Comparison of ENCODE assay signal across 1 cellular context in genomic region chr9:85212887-85213286, GRCh38.
TF ChIP-seq lines count a peak whose summit lies in the region.

No MANE protein-coding gene starts in this region.

TF ChIP-seq in GM12878, 131 proteins besides CTCF, POLR2A, EP300 and RAD21 (continued from another document and continues in another):
- TF ChIP-seq MTA2 (IDR thresholded peaks at IDR 0.05; ENCODE audit: low read depth): peak; percentile 63
- no peak for TF ChIP-seq SREBF2 (IDR thresholded peaks at IDR 0.05; ENCODE audit: low read length)
- TF ChIP-seq DPF2 (IDR thresholded peaks at IDR 0.05): peak; percentile 37; the same call in 1 of the 2 replicates
- 0 out of 2 replicates have a peak, but pooled peaks have one; percentile 35 for TF ChIP-seq BCL11A (IDR thresholded peaks at IDR 0.05; ENCODE audit: low read depth, low read length)
- no peak for TF ChIP-seq NR2C2 (IDR thresholded peaks at IDR 0.05; ENCODE audit: borderline replicate concordance, control insufficient read depth, insufficient read length, low read depth)
- TF ChIP-seq EED (IDR thresholded peaks at IDR 0.05; ENCODE audit: low read depth): no peak
- TF ChIP-seq KAT2A (conservative IDR thresholded peaks at IDR 0.05; ENCODE audit: control insufficient read depth, low read depth, low read length): no peak
- no peak for TF ChIP-seq YBX1 (IDR thresholded peaks at IDR 0.05)
- TF ChIP-seq IKZF1 (conservative IDR thresholded peaks at IDR 0.05): peak; percentile 51
- TF ChIP-seq CBX3 (IDR thresholded peaks at IDR 0.05; ENCODE audit: borderline replicate concordance, low read depth): no peak
- TF ChIP-seq IKZF2 (IDR thresholded peaks at IDR 0.05): peak; percentile 51 to 61
- no peak for TF ChIP-seq CHD4 (IDR thresholded peaks at IDR 0.05)
- no peak for TF ChIP-seq NFIC (IDR thresholded peaks at IDR 0.05; ENCODE audit: low read depth, low read length)
- TF ChIP-seq, protein P1, sequence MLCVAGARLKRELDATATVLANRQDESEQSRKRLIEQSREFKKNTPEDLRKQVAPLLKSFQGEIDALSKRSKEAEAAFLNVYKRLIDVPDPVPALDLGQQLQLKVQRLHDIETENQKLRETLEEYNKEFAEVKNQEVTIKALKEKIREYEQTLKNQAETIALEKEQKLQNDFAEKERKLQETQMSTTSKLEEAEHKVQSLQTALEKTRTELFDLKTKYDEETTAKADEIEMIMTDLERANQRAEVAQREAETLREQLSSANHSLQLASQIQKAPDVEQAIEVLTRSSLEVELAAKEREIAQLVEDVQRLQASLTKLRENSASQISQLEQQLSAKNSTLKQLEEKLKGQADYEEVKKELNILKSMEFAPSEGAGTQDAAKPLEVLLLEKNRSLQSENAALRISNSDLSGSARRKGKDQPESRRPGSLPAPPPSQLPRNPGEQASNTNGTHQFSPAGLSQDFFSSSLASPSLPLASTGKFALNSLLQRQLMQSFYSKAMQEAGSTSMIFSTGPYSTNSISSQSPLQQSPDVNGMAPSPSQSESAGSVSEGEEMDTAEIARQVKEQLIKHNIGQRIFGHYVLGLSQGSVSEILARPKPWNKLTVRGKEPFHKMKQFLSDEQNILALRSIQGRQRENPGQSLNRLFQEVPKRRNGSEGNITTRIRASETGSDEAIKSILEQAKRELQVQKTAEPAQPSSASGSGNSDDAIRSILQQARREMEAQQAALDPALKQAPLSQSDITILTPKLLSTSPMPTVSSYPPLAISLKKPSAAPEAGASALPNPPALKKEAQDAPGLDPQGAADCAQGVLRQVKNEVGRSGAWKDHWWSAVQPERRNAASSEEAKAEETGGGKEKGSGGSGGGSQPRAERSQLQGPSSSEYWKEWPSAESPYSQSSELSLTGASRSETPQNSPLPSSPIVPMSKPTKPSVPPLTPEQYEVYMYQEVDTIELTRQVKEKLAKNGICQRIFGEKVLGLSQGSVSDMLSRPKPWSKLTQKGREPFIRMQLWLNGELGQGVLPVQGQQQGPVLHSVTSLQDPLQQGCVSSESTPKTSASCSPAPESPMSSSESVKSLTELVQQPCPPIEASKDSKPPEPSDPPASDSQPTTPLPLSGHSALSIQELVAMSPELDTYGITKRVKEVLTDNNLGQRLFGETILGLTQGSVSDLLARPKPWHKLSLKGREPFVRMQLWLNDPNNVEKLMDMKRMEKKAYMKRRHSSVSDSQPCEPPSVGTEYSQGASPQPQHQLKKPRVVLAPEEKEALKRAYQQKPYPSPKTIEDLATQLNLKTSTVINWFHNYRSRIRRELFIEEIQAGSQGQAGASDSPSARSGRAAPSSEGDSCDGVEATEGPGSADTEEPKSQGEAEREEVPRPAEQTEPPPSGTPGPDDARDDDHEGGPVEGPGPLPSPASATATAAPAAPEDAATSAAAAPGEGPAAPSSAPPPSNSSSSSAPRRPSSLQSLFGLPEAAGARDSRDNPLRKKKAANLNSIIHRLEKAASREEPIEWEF (IDR thresholded peaks at IDR 0.05; ENCODE audit: insufficient replicate concordance, low read depth, low read length): no peak
- TF ChIP-seq MXI1 (IDR thresholded peaks at IDR 0.05; ENCODE audit: low read depth, low read length): no peak
- no peak for TF ChIP-seq ATF2 (IDR thresholded peaks at IDR 0.05; ENCODE audit: low read length)
- TF ChIP-seq, protein P2, sequence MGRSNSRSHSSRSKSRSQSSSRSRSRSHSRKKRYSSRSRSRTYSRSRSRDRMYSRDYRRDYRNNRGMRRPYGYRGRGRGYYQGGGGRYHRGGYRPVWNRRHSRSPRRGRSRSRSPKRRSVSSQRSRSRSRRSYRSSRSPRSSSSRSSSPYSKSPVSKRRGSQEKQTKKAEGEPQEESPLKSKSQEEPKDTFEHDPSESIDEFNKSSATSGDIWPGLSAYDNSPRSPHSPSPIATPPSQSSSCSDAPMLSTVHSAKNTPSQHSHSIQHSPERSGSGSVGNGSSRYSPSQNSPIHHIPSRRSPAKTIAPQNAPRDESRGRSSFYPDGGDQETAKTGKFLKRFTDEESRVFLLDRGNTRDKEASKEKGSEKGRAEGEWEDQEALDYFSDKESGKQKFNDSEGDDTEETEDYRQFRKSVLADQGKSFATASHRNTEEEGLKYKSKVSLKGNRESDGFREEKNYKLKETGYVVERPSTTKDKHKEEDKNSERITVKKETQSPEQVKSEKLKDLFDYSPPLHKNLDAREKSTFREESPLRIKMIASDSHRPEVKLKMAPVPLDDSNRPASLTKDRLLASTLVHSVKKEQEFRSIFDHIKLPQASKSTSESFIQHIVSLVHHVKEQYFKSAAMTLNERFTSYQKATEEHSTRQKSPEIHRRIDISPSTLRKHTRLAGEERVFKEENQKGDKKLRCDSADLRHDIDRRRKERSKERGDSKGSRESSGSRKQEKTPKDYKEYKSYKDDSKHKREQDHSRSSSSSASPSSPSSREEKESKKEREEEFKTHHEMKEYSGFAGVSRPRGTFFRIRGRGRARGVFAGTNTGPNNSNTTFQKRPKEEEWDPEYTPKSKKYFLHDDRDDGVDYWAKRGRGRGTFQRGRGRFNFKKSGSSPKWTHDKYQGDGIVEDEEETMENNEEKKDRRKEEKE (IDR thresholded peaks at IDR 0.05): no peak
- TF ChIP-seq WRNIP1 (IDR thresholded peaks at IDR 0.05; ENCODE audit: borderline replicate concordance, low read depth, low read length): no peak
- no peak for TF ChIP-seq ZZZ3 (IDR thresholded peaks at IDR 0.05; ENCODE audit: control insufficient read depth, insufficient read length, low read depth)
- no peak for TF ChIP-seq SMAD1 (IDR thresholded peaks at IDR 0.05; ENCODE audit: low read depth, partially characterized antibody)
- TF ChIP-seq RELB (IDR thresholded peaks at IDR 0.05; ENCODE audit: low read depth): no peak
- TF ChIP-seq HCFC1 (IDR thresholded peaks at IDR 0.05; ENCODE audit: low read length): no peak
- no peak for TF ChIP-seq HDAC2 (IDR thresholded peaks at IDR 0.05)
- TF ChIP-seq USF2 (IDR thresholded peaks at IDR 0.05; ENCODE audit: borderline replicate concordance, low read depth, low read length): no peak
- TF ChIP-seq, protein P3, sequence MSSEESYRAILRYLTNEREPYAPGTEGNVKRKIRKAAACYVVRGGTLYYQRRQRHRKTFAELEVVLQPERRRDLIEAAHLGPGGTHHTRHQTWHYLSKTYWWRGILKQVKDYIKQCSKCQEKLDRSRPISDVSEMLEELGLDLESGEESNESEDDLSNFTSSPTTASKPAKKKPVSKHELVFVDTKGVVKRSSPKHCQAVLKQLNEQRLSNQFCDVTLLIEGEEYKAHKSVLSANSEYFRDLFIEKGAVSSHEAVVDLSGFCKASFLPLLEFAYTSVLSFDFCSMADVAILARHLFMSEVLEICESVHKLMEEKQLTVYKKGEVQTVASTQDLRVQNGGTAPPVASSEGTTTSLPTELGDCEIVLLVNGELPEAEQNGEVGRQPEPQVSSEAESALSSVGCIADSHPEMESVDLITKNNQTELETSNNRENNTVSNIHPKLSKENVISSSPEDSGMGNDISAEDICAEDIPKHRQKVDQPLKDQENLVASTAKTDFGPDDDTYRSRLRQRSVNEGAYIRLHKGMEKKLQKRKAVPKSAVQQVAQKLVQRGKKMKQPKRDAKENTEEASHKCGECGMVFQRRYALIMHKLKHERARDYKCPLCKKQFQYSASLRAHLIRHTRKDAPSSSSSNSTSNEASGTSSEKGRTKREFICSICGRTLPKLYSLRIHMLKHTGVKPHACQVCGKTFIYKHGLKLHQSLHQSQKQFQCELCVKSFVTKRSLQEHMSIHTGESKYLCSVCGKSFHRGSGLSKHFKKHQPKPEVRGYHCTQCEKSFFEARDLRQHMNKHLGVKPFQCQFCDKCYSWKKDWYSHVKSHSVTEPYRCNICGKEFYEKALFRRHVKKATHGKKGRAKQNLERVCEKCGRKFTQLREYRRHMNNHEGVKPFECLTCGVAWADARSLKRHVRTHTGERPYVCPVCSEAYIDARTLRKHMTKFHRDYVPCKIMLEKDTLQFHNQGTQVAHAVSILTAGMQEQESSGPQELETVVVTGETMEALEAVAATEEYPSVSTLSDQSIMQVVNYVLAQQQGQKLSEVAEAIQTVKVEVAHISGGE (CRISPR knock-in tag; IDR thresholded peaks at IDR 0.05): no peak
- TF ChIP-seq ZSCAN29 (IDR thresholded peaks at IDR 0.05): no peak
- TF ChIP-seq FOXM1 (IDR thresholded peaks at IDR 0.05; ENCODE audit: low read depth, low read length): no peak
- TF ChIP-seq TAF1 (IDR thresholded peaks at IDR 0.05; ENCODE audit: borderline replicate concordance, low read depth, low read length): no peak
- TF ChIP-seq RB1 (IDR thresholded peaks at IDR 0.05; ENCODE audit: borderline replicate concordance): no peak
- TF ChIP-seq ATF7 (IDR thresholded peaks at IDR 0.05; ENCODE audit: low read depth): peak; percentile 55
- TF ChIP-seq RCOR1 (conservative IDR thresholded peaks at IDR 0.05; ENCODE audit: low read depth, low read length): no peak
- no peak for TF ChIP-seq NR2C1 (IDR thresholded peaks at IDR 0.05)
- TF ChIP-seq CHD1 (IDR thresholded peaks at IDR 0.05; ENCODE audit: low read depth, low read length): no peak
- no peak for TF ChIP-seq SIX5 (IDR thresholded peaks at IDR 0.05; ENCODE audit: low read depth, low read length, severe bottlenecking)
- TF ChIP-seq, protein P4, sequence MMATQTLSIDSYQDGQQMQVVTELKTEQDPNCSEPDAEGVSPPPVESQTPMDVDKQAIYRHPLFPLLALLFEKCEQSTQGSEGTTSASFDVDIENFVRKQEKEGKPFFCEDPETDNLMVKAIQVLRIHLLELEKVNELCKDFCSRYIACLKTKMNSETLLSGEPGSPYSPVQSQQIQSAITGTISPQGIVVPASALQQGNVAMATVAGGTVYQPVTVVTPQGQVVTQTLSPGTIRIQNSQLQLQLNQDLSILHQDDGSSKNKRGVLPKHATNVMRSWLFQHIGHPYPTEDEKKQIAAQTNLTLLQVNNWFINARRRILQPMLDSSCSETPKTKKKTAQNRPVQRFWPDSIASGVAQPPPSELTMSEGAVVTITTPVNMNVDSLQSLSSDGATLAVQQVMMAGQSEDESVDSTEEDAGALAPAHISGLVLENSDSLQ (IDR thresholded peaks at IDR 0.05): no peak
- TF ChIP-seq TCF12 (IDR thresholded peaks at IDR 0.05; ENCODE audit: low read depth, low read length): no peak
- TF ChIP-seq RFX5 (IDR thresholded peaks at IDR 0.05; ENCODE audit: low read depth, low read length): no peak
- TF ChIP-seq SIN3A (IDR thresholded peaks at IDR 0.05; ENCODE audit: low read depth, low read length): no peak
- no peak for TF ChIP-seq NBN (IDR thresholded peaks at IDR 0.05)
- no peak for TF ChIP-seq ZNF274 (IDR thresholded peaks at IDR 0.05; ENCODE audit: insufficient read depth, insufficient read length)
- TF ChIP-seq, protein P5, sequence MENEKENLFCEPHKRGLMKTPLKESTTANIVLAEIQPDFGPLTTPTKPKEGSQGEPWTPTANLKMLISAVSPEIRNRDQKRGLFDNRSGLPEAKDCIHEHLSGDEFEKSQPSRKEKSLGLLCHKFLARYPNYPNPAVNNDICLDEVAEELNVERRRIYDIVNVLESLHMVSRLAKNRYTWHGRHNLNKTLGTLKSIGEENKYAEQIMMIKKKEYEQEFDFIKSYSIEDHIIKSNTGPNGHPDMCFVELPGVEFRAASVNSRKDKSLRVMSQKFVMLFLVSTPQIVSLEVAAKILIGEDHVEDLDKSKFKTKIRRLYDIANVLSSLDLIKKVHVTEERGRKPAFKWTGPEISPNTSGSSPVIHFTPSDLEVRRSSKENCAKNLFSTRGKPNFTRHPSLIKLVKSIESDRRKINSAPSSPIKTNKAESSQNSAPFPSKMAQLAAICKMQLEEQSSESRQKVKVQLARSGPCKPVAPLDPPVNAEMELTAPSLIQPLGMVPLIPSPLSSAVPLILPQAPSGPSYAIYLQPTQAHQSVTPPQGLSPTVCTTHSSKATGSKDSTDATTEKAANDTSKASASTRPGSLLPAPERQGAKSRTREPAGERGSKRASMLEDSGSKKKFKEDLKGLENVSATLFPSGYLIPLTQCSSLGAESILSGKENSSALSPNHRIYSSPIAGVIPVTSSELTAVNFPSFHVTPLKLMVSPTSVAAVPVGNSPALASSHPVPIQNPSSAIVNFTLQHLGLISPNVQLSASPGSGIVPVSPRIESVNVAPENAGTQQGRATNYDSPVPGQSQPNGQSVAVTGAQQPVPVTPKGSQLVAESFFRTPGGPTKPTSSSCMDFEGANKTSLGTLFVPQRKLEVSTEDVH (IDR thresholded peaks at IDR 0.05; ENCODE audit: low read depth, partially characterized antibody): no peak
- no peak for TF ChIP-seq ETV6 (conservative IDR thresholded peaks at IDR 0.05 in 1 of 2, IDR thresholded peaks at IDR 0.05 in 1 of 2; ENCODE audit: borderline replicate concordance in 1 of 2, low read depth in 1 of 2)
- no peak for TF ChIP-seq JUND (IDR thresholded peaks at IDR 0.05; ENCODE audit: low read depth, low read length)
- no peak for TF ChIP-seq FOXK2 (IDR thresholded peaks at IDR 0.05)
- no peak for TF ChIP-seq CEBPB (IDR thresholded peaks at IDR 0.05; ENCODE audit: borderline replicate concordance in 1 of 2, low read depth in 2 of 2, low read length in 2 of 2)
- TF ChIP-seq EZH2 (IDR thresholded peaks at IDR 0.05; ENCODE audit: borderline replicate concordance, control insufficient read depth, low read depth, low read length): no peak
- TF ChIP-seq BHLHE40 (IDR thresholded peaks at IDR 0.05; ENCODE audit: borderline replicate concordance in 1 of 2, low read depth in 2 of 2, low read length in 1 of 2): no peak
- TF ChIP-seq SMC3 (IDR thresholded peaks at IDR 0.05; ENCODE audit: borderline replicate concordance, low read length): no peak
- no peak for TF ChIP-seq SUPT20H (IDR thresholded peaks at IDR 0.05; ENCODE audit: borderline replicate concordance, control insufficient read depth, low read depth, low read length)
